Comparison of ENCODE assay signal across 1 cellular context in genomic region chr22:38214248-38215056, GRCh38.
A peak's percentile ranks its signal among the peaks of the same experiment; 100 is the strongest.
TF ChIP-seq lines count a peak whose summit lies in the region.

No MANE protein-coding gene starts in this region.

TF ChIP-seq in K562, 482 proteins besides CTCF, POLR2A, EP300 and RAD21 (continued from another document and continues in another):
- TF ChIP-seq, protein P1, sequence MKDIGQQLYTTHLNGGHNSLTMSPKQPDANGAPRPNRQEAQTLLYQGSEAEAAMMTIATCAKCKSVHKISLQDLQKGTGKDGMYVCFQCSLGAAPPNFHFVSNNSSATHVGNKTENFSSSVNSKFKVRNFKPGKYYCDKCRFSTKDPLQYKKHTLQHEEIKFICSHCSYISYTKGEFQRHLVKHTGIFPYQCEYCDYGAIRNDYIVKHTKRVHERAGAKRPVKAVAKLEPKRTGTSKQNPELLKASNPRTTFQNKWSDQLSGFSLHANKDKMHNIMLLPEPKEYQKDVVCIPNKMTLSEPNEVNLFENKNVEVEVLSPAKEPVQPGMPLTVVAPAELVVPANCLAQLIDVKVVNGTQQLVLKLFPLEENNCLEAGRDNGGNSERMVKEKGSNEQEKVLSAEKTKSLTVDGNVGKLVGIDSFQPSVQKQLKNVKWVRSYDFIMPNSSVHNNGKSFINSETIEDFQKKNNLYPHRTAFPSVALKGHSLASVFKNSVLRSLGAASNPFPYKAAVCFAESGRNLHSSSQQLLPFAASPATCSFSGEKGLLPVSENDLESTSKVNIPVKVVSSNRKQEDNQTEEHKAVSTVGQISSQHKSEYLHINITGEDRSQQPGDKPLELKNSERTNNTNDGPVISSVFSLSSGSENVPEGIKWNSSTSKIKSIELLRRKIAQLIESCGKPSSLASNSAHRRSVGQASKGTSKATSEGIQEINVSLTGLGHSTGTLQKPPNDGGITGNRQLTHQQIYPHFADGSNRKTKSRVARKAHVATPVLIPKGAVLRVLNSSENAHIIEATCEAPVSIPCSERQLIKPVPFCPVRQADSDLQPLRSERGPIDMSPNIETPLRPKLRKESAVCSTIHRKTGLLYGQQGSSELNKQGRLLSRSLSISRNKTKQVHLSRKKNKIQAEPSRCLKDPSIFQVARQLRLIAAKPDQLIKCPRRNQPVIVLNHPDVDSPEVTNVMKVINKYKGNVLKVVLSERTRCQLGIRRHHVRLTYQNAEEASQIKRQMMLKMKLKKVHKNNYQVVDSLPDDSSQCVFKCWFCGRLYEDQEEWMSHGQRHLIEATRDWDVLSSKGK (CRISPR knock-in tag; IDR thresholded peaks at IDR 0.05), result no peak
- TF ChIP-seq SREBF1 (IDR thresholded peaks at IDR 0.05; ENCODE audit: borderline replicate concordance, low read depth, low read length) (no peak), ATF7 (IDR thresholded peaks at IDR 0.05) (peak; percentile 64), TEAD1 (CRISPR knock-in tag; IDR thresholded peaks at IDR 0.05) (peak in 1 of 2 experiments; percentile 58; a peak in 1 of 4 replicates), HMG20A (CRISPR knock-in tag; conservative IDR thresholded peaks at IDR 0.05) (no peak), FOXM1 (IDR thresholded peaks at IDR 0.05; ENCODE audit: low read depth) (no peak), FOXM1 (CRISPR knock-in tag; IDR thresholded peaks at IDR 0.05; ENCODE audit: low read depth) (peak; percentile 52; the same call in 1 of the 2 replicates), XRCC4 (IDR thresholded peaks at IDR 0.05; ENCODE audit: extremely low read depth, insufficient read depth, insufficient read length) (no peak), HMG20B (CRISPR knock-in tag; IDR thresholded peaks at IDR 0.05) (no peak), ZNF239 (CRISPR knock-in tag; IDR thresholded peaks at IDR 0.05) (no peak), PATZ1 (CRISPR knock-in tag; IDR thresholded peaks at IDR 0.05; ENCODE audit: borderline replicate concordance) (no peak), NR0B1 (IDR thresholded peaks at IDR 0.05; ENCODE audit: partially characterized antibody) (no peak), TRIM28 (IDR thresholded peaks at IDR 0.05) (no peak), ETV6 (IDR thresholded peaks at IDR 0.05; ENCODE audit: borderline replicate concordance in 1 of 2, low read depth in 2 of 2, low read length in 1 of 2) (no peak), ETV6 (CRISPR knock-in tag; IDR thresholded peaks at IDR 0.05; ENCODE audit: borderline replicate concordance) (no peak), TOE1 (IDR thresholded peaks at IDR 0.05; ENCODE audit: borderline replicate concordance) (no peak), TOE1 (CRISPR knock-in tag; IDR thresholded peaks at IDR 0.05; ENCODE audit: borderline replicate concordance, low read depth) (0 out of 2 replicates have a peak, but pooled peaks have one; percentile 24), EGR1 (conservative IDR thresholded peaks at IDR 0.05) (peak; percentile 60), PRPF4 (IDR thresholded peaks at IDR 0.05; ENCODE audit: insufficient read depth, low read depth, low read length, poor library complexity, severe bottlenecking) (no peak), SREBF2 (CRISPR knock-in tag; IDR thresholded peaks at IDR 0.05) (no peak), ZSCAN29 (IDR thresholded peaks at IDR 0.05) (no peak), MYC (IDR thresholded peaks at IDR 0.05; ENCODE audit: low read depth, low read length) (peak; percentile 77), MYC (CRISPR knock-in tag; IDR thresholded peaks at IDR 0.05; ENCODE audit: borderline replicate concordance, low read depth) (no peak), SAP30 (IDR thresholded peaks at IDR 0.05; ENCODE audit: borderline replicate concordance, insufficient read depth, low read depth, low read length, poor library complexity, severe bottlenecking) (peak; percentile 27), MGA (IDR thresholded peaks at IDR 0.05) (peak; percentile 94), ETV1 (tag; conservative IDR thresholded peaks at IDR 0.05; ENCODE audit: low read depth) (no peak), ZKSCAN1 (IDR thresholded peaks at IDR 0.05; ENCODE audit: low read depth, low read length) (0 out of 2 replicates have a peak, but pooled peaks have one; percentile 19), ARHGAP35 (IDR thresholded peaks at IDR 0.05; ENCODE audit: partially characterized antibody) (no peak), ELK3 (CRISPR knock-in tag; IDR thresholded peaks at IDR 0.05) (no peak)
- TF ChIP-seq, protein P2, sequence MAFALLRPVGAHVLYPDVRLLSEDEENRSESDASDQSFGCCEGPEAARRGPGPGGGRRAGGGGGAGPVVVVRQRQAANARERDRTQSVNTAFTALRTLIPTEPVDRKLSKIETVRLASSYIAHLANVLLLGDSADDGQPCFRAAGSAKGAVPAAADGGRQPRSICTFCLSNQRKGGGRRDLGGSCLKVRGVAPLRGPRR (CRISPR knock-in tag; IDR thresholded peaks at IDR 0.05), result no peak
- TF ChIP-seq, protein P3, sequence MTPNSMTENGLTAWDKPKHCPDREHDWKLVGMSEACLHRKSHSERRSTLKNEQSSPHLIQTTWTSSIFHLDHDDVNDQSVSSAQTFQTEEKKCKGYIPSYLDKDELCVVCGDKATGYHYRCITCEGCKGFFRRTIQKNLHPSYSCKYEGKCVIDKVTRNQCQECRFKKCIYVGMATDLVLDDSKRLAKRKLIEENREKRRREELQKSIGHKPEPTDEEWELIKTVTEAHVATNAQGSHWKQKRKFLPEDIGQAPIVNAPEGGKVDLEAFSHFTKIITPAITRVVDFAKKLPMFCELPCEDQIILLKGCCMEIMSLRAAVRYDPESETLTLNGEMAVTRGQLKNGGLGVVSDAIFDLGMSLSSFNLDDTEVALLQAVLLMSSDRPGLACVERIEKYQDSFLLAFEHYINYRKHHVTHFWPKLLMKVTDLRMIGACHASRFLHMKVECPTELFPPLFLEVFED (CRISPR knock-in tag; conservative IDR thresholded peaks at IDR 0.05), result no peak
- TF ChIP-seq, protein P4, sequence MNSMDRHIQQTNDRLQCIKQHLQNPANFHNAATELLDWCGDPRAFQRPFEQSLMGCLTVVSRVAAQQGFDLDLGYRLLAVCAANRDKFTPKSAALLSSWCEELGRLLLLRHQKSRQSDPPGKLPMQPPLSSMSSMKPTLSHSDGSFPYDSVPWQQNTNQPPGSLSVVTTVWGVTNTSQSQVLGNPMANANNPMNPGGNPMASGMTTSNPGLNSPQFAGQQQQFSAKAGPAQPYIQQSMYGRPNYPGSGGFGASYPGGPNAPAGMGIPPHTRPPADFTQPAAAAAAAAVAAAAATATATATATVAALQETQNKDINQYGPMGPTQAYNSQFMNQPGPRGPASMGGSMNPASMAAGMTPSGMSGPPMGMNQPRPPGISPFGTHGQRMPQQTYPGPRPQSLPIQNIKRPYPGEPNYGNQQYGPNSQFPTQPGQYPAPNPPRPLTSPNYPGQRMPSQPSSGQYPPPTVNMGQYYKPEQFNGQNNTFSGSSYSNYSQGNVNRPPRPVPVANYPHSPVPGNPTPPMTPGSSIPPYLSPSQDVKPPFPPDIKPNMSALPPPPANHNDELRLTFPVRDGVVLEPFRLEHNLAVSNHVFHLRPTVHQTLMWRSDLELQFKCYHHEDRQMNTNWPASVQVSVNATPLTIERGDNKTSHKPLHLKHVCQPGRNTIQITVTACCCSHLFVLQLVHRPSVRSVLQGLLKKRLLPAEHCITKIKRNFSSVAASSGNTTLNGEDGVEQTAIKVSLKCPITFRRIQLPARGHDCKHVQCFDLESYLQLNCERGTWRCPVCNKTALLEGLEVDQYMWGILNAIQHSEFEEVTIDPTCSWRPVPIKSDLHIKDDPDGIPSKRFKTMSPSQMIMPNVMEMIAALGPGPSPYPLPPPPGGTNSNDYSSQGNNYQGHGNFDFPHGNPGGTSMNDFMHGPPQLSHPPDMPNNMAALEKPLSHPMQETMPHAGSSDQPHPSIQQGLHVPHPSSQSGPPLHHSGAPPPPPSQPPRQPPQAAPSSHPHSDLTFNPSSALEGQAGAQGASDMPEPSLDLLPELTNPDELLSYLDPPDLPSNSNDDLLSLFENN (IDR thresholded peaks at IDR 0.05; ENCODE audit: low read depth in 2 of 2, low read length in 2 of 2), result no peak
